ENCODE assay signal across 13 cellular contexts in genomic region chr4:170428929-170429328, GRCh38.
A peak's percentile ranks its signal among the peaks of the same experiment; 100 is the strongest.
DNase-seq lines count a peak whose midpoint lies in the region; ATAC-seq and TF ChIP-seq lines count a peak whose summit lies in the region.
"Had no signal": no experiment of that assay in that cellular context is flagged by ENCODE, and none has a peak within 500 bp of the region (broad histone marks: within the 10 kb centered on the region; RNA-seq: fewer than 3 reads in every experiment).

No MANE protein-coding gene starts in this region.

- peak overlapping the region in 9 of 11 experiments; percentile 9 to 36 (median 18); a peak in 11 of 22 replicates for H3K4me2 ChIP-seq in BLaER1 treated with 17β-estradiol and CSF1 and Interleukin-3, amounts not matched to agents 10 nM and 100 nM
- no peak overlapping the region for H3K4me2 ChIP-seq in neural progenitor cell

- H3K27ac Mint-ChIP-seq in WTC11, result peak overlapping the region; percentile 88
- H3K27ac Mint-ChIP-seq in neural progenitor cell, result peak overlapping the region; percentile 8
- no peak overlapping the region for H3K27ac Mint-ChIP-seq in progenitor cell of endocrine pancreas
- H3K27ac Mint-ChIP-seq: CD4-positive, alpha-beta T cell had no signal

- H3K9me3 Mint-ChIP-seq in WTC11, result peaks cover 14% of the 10 kb centered on the region
- peaks cover 7% of the 10 kb centered on the region for H3K9me3 Mint-ChIP-seq in neural progenitor cell
- peaks cover 6% of the 10 kb centered on the region for H3K9me3 Mint-ChIP-seq in progenitor cell of endocrine pancreas (ENCODE audit: low read depth)

- H3K9ac ChIP-seq in BLaER1 treated with 17β-estradiol and CSF1 and Interleukin-3, amounts not matched to agents 10 nM and 100 nM, result no peak overlapping the region
- no peak overlapping the region for H3K9ac ChIP-seq in neural progenitor cell

- H4K20me1 ChIP-seq in BLaER1 treated with 17β-estradiol and CSF1 and Interleukin-3, amounts not matched to agents 10 nM and 100 nM, result no peaks in the 10 kb centered on the region
- no peaks in the 10 kb centered on the region for H4K20me1 ChIP-seq in neural progenitor cell (ENCODE audit: low read depth)

- CTCF ChIA-PET in WTC11 (lab: Charles Lee), result interaction anchor here (1.2 to 1.3 kb wide), 3 partner anchors 36 to 169 kb away, joined by 3 to 4 read pairs (median 3); no protein-coding TSS in a partner anchor

- H3K4me3 ChIP-seq in BLaER1 treated with 17β-estradiol and CSF1 and Interleukin-3, amounts not matched to agents 10 nM and 100 nM, result no peak overlapping the region
- H3K4me3 ChIP-seq in neural progenitor cell, result no peak overlapping the region

- no peaks in the 10 kb centered on the region for H3K27me3 Mint-ChIP-seq in WTC11 (ENCODE audit: low read depth)
- H3K27me3 Mint-ChIP-seq in neural progenitor cell (ENCODE audit: insufficient read depth, low read depth), result no peaks in the 10 kb centered on the region
- H3K27me3 Mint-ChIP-seq in progenitor cell of endocrine pancreas, result no peaks in the 10 kb centered on the region
- H3K27me3 Mint-ChIP-seq: CD4-positive, alpha-beta T cell had no signal

- H3F3A ChIP-seq in neural progenitor cell (ENCODE audit: low read depth), result no peaks in the 10 kb centered on the region

- POLR2A ChIA-PET in WTC11 (lab: Charles Lee), result interaction anchor here (0.7 kb wide), 1 partner anchor 11 kb away, joined by 3 read pairs; no protein-coding TSS in a partner anchor

- H3K36me3 Mint-ChIP-seq in WTC11, result peaks cover 7% of the 10 kb centered on the region
- peaks cover 2% of the 10 kb centered on the region for H3K36me3 Mint-ChIP-seq in neural progenitor cell
- no peaks in the 10 kb centered on the region for H3K36me3 Mint-ChIP-seq in progenitor cell of endocrine pancreas (ENCODE audit: insufficient read depth)

- peak; percentile 92 for ATAC-seq in WTC11
- ATAC-seq in HG02870 (IDR thresholded peaks at IDR 0.05; ENCODE audit: unreplicated experiment), result no peak

- no peak overlapping the region for H3K27ac ChIP-seq in BLaER1 treated with 17β-estradiol and CSF1 and Interleukin-3, amounts not matched to agents 10 nM and 100 nM
- H3K27ac ChIP-seq in neural progenitor cell, result no peak overlapping the region

- H3K4me1 Mint-ChIP-seq in WTC11, result peaks cover 31% of the 10 kb centered on the region
- peaks cover 21% of the 10 kb centered on the region for H3K4me1 Mint-ChIP-seq in neural progenitor cell
- no peaks in the 10 kb centered on the region for H3K4me1 Mint-ChIP-seq in progenitor cell of endocrine pancreas (ENCODE audit: low read depth)

- H3K4me3 Mint-ChIP-seq in WTC11 (no peak overlapping the region), neural progenitor cell (no peak overlapping the region), progenitor cell of endocrine pancreas (ENCODE audit: low read depth) (no peak overlapping the region)
- H3K4me3 Mint-ChIP-seq: CD4-positive, alpha-beta T cell had no signal

- peaks cover 6 to 19% (median 13%) of the 10 kb centered on the region in 10 experiments; a peak in 18 of 20 replicates for H3K4me1 ChIP-seq in BLaER1 treated with 17β-estradiol and CSF1 and Interleukin-3, amounts not matched to agents 10 nM and 100 nM
- no peaks in the 10 kb centered on the region for H3K4me1 ChIP-seq in neural progenitor cell

- DNase-seq in WTC11 (ENCODE audit: low spot score) (peak; percentile 19), iPS-NIHi11 (ENCODE audit: low spot score) (peak; percentile 17), neural progenitor cell (ENCODE audit: low spot score) (no peak), progenitor cell of endocrine pancreas (ENCODE audit: low spot score, unreplicated experiment) (no peak), NOMO-1 (lab: John Stamatoyannopoulos, UW; ENCODE audit: unreplicated experiment in 2 of 2) (no peak)
- DNase-seq: ACHN; C1 segment of cervical spinal cord; CD4-positive, alpha-beta T cell; DMS79; IMR-90; KBM-7 had no signal

- no peaks in the 10 kb centered on the region for H3K79me2 ChIP-seq in neural progenitor cell (ENCODE audit: low read depth)

- no peaks in the 10 kb centered on the region for H3K36me3 ChIP-seq in BLaER1 treated with 17β-estradiol and CSF1 and Interleukin-3, amounts not matched to agents 10 nM and 100 nM
- H3K36me3 ChIP-seq in neural progenitor cell, result no peaks in the 10 kb centered on the region

- peak overlapping the region; percentile 89 for H2AFZ ChIP-seq in neural progenitor cell (replicated peaks)

- H3K9me3 ChIP-seq in BLaER1 treated with 17β-estradiol and CSF1 and Interleukin-3, amounts not matched to agents 10 nM and 100 nM (replicated peaks in 1 of 11), result peaks cover under 1 to 17% (median 6%) of the 10 kb centered on the region in 11 experiments; a peak in 14 of 22 replicates
- H3K9me3 ChIP-seq in neural progenitor cell (ENCODE audit: low read depth), result no peaks in the 10 kb centered on the region

- TF ChIP-seq CTCF in WTC11 (IDR thresholded peaks at IDR 0.05) (no peak), neural progenitor cell (IDR thresholded peaks at IDR 0.05) (no peak), progenitor cell of endocrine pancreas (IDR thresholded peaks at IDR 0.05; ENCODE audit: unreplicated experiment) (no peak)

- no peaks in the 10 kb centered on the region for H3K27me3 ChIP-seq in BLaER1 treated with 17β-estradiol and CSF1 and Interleukin-3, amounts not matched to agents 10 nM and 100 nM
- no peaks in the 10 kb centered on the region for H3K27me3 ChIP-seq in neural progenitor cell

TF ChIP-seq in WTC11, 78 proteins besides CTCF, POLR2A, EP300 and RAD21 (continues in another document):
- TF ChIP-seq PREB (CRISPR knock-in tag; IDR thresholded peaks at IDR 0.05; ENCODE audit: borderline replicate concordance) (no peak), TCF7 (CRISPR knock-in tag; IDR thresholded peaks at IDR 0.05; ENCODE audit: low read depth) (no peak), MLX (CRISPR knock-in tag; IDR thresholded peaks at IDR 0.05) (no peak), ZNF219 (CRISPR knock-in tag; IDR thresholded peaks at IDR 0.05; ENCODE audit: borderline replicate concordance) (no peak), FOXP4 (CRISPR knock-in tag; IDR thresholded peaks at IDR 0.05) (no peak), ETV6 (CRISPR knock-in tag; IDR thresholded peaks at IDR 0.05) (no peak), OVOL2 (CRISPR knock-in tag; IDR thresholded peaks at IDR 0.05; ENCODE audit: borderline replicate concordance) (no peak), NFATC4 (CRISPR knock-in tag; IDR thresholded peaks at IDR 0.05) (no peak), GTF2I (CRISPR knock-in tag; conservative IDR thresholded peaks at IDR 0.05) (no peak)
- TF ChIP-seq, protein P1, sequence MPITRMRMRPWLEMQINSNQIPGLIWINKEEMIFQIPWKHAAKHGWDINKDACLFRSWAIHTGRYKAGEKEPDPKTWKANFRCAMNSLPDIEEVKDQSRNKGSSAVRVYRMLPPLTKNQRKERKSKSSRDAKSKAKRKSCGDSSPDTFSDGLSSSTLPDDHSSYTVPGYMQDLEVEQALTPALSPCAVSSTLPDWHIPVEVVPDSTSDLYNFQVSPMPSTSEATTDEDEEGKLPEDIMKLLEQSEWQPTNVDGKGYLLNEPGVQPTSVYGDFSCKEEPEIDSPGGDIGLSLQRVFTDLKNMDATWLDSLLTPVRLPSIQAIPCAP (CRISPR knock-in tag; IDR thresholded peaks at IDR 0.05), result no peak
- TF ChIP-seq, protein P2, sequence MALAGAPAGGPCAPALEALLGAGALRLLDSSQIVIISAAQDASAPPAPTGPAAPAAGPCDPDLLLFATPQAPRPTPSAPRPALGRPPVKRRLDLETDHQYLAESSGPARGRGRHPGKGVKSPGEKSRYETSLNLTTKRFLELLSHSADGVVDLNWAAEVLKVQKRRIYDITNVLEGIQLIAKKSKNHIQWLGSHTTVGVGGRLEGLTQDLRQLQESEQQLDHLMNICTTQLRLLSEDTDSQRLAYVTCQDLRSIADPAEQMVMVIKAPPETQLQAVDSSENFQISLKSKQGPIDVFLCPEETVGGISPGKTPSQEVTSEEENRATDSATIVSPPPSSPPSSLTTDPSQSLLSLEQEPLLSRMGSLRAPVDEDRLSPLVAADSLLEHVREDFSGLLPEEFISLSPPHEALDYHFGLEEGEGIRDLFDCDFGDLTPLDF (CRISPR knock-in tag; IDR thresholded peaks at IDR 0.05), result no peak

Comparison
In these comparisons a context has a peak if more than half of its experiments do, and no peak if none do; other contexts are left out.
1. DNase-seq: peak in WTC11 (single experiment) and iPS-NIHi11 (single experiment); none in neural progenitor cell (single experiment), progenitor cell of endocrine pancreas (single experiment) and NOMO-1 (0 of 2).